ENCODE assay signal across 16 cellular contexts in the genomic region with DNA sequence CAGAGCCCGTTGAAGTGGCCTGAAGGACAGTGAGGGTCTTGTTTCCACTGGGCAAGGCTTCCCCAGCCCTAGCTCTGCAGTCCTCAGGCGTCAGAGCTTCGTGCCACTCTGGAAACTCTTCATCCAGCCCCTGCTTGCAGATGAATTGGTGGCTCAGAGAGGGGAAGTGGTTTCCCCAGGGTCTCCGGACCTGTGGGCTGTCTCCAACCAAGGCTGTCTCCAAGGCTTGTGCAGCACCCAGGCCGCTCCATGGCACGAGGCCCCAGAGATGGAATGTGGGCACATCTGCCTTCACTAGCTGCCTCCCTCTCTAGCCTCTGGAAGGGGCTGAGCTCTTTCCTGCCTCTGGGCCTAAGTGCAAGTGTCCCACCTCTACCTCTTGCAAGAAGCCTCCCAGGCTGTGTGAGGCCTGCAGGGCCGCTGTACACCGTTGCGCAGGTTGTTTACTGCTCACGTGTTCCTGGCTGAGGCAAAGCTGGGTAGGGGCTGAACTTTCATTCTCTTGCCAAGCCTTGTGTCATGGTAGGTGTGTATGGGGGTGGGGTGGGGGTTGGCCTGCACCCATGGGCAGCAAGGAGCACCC. TPM values are rescaled to one million over a fixed set of nuclear protein-coding genes. Genes with fewer than 3 reads are reported as not detected.
A peak's percentile ranks its signal among the peaks of the same experiment; 100 is the strongest.
DNase-seq lines count a peak whose midpoint lies in the region; ATAC-seq and TF ChIP-seq lines count a peak whose summit lies in the region.
"Had no signal": no experiment of that assay in that cellular context is flagged by ENCODE, and none has a peak within 500 bp of the region (broad histone marks: within the 10 kb centered on the region; RNA-seq: fewer than 3 reads in every experiment).

No MANE protein-coding gene starts in this region.

- CTCF ChIA-PET in activated CD4-positive, alpha-beta T cell treated with anti-CD3 and anti-CD28 coated beads, Interleukin-2, amount 10 ng/mL, durations not matched to agents 7 days and 5 days (lab: Charles Lee) = interaction anchor here (0.9 to 1.1 kb wide), 2 partner anchors 9 to 42 kb away, joined by 3 to 4 read pairs; no protein-coding TSS in a partner anchor
- CTCF ChIA-PET in Caco-2 (lab: Charles Lee) = interaction anchor here (0.6 kb wide), 1 partner anchor 1587 kb away, joined by 4 read pairs; no protein-coding TSS in a partner anchor

- no peak overlapping the region for H3K27ac ChIP-seq in RWPE2 (ENCODE audit: poor library complexity, severe bottlenecking)
- peak overlapping the region; percentile 71 for H3K27ac ChIP-seq in stomach smooth muscle (ENCODE audit: low read length)
- H3K27ac ChIP-seq: KMS-11, left ventricle myocardium inferior had no signal

- H3K9me3 ChIP-seq in RWPE2 (ENCODE audit: severe bottlenecking) (no peaks in the 10 kb centered on the region), stomach smooth muscle (ENCODE audit: control insufficient read depth in 2 of 2, low read length in 2 of 2) (no peaks in the 10 kb centered on the region), Caco-2 (no peaks in the 10 kb centered on the region)
- H3K9me3 ChIP-seq: left ventricle myocardium inferior had no signal

- H3K4me3 ChIP-seq in RWPE2 (ENCODE audit: severe bottlenecking) (no peak overlapping the region), stomach smooth muscle (ENCODE audit: low read length in 2 of 2) (no peak overlapping the region), Caco-2 (ENCODE audit: low read depth, low read length) (no peak overlapping the region)
- H3K4me3 ChIP-seq: left ventricle myocardium inferior had no signal

- no peak overlapping the region for H3K9ac ChIP-seq in stomach smooth muscle (ENCODE audit: low read length in 2 of 2)
- H3K9ac ChIP-seq: KMS-11 had no signal

- no peaks in the 10 kb centered on the region for H3K36me3 ChIP-seq in RWPE2 (ENCODE audit: low read depth)
- H3K36me3 ChIP-seq in stomach smooth muscle (ENCODE audit: control insufficient read depth in 2 of 2, insufficient read depth in 2 of 2, low read length in 2 of 2) = no peaks in the 10 kb centered on the region
- no peaks in the 10 kb centered on the region for H3K36me3 ChIP-seq in Caco-2 (ENCODE audit: control insufficient read depth, insufficient read depth, low read length)
- H3K36me3 ChIP-seq: left ventricle myocardium inferior had no signal

- POLR2A ChIA-PET in activated CD4-positive, alpha-beta T cell treated with anti-CD3 and anti-CD28 coated beads, Interleukin-2, amount 10 ng/mL, durations not matched to agents 7 days and 5 days (lab: Charles Lee) = no interaction called here
- POLR2A ChIA-PET in Caco-2 (lab: Charles Lee) = interaction anchor here (0.6 kb wide), 1 partner anchor 217 kb away, joined by 5 read pairs; no protein-coding TSS in a partner anchor

- H3K27me3 ChIP-seq in RWPE2 (ENCODE audit: insufficient read depth, poor library complexity, severe bottlenecking) = no peaks in the 10 kb centered on the region
- H3K27me3 ChIP-seq in stomach smooth muscle (ENCODE audit: control insufficient read depth in 1 of 2, insufficient read depth in 2 of 2, low read length in 2 of 2) = no peaks in the 10 kb centered on the region
- H3K27me3 ChIP-seq in Caco-2 (replicated peaks; ENCODE audit: control insufficient read depth, insufficient read depth, low read length) = no peaks in the 10 kb centered on the region

- no peak overlapping the region for H3K4me3 Mint-ChIP-seq in activated CD4-positive, alpha-beta T cell treated with anti-CD3 and anti-CD28 coated beads, Interleukin-2, amount 10 ng/mL, durations not matched to agents 7 days and 5 days
- H3K4me3 Mint-ChIP-seq in activated CD4-positive, alpha-beta T cell treated with anti-CD3 and anti-CD28 coated beads, Interleukin-2, amount 10 ng/mL, durations not matched to agents 24 days and 14 days = no peak overlapping the region
- no peak overlapping the region for H3K4me3 Mint-ChIP-seq in Caco-2 (ENCODE audit: unreplicated experiment)

- no peaks in the 10 kb centered on the region for H3K4me1 ChIP-seq in RWPE2 (ENCODE audit: insufficient read depth, poor library complexity, severe bottlenecking)
- H3K4me1 ChIP-seq in stomach smooth muscle (ENCODE audit: control insufficient read depth, insufficient read depth, low read length) = peaks cover 47% of the 10 kb centered on the region
- H3K4me1 ChIP-seq in Caco-2 = no peaks in the 10 kb centered on the region

- H3K4me1 Mint-ChIP-seq in activated CD4-positive, alpha-beta T cell treated with anti-CD3 and anti-CD28 coated beads, Interleukin-2, amount 10 ng/mL, durations not matched to agents 7 days and 5 days = peaks cover 16% of the 10 kb centered on the region
- H3K4me1 Mint-ChIP-seq in activated CD4-positive, alpha-beta T cell treated with anti-CD3 and anti-CD28 coated beads, Interleukin-2, amount 10 ng/mL, durations not matched to agents 24 days and 14 days = peaks cover 10% of the 10 kb centered on the region
- no peaks in the 10 kb centered on the region for H3K4me1 Mint-ChIP-seq in Caco-2 (ENCODE audit: low read depth, unreplicated experiment)

- no peaks in the 10 kb centered on the region for H3K27me3 Mint-ChIP-seq in activated CD4-positive, alpha-beta T cell treated with anti-CD3 and anti-CD28 coated beads, Interleukin-2, amount 10 ng/mL, durations not matched to agents 7 days and 5 days
- peaks cover 4% of the 10 kb centered on the region for H3K27me3 Mint-ChIP-seq in activated CD4-positive, alpha-beta T cell treated with anti-CD3 and anti-CD28 coated beads, Interleukin-2, amount 10 ng/mL, durations not matched to agents 24 days and 14 days
- no peaks in the 10 kb centered on the region for H3K27me3 Mint-ChIP-seq in Caco-2 (ENCODE audit: insufficient read depth, unreplicated experiment)

- TF ChIP-seq CTCF in RWPE2 (IDR thresholded peaks at IDR 0.05; ENCODE audit: poor library complexity, severe bottlenecking) = no peak
- no peak for TF ChIP-seq CTCF in Caco-2 (IDR thresholded peaks at IDR 0.05; ENCODE audit: insufficient read depth in 1 of 2, low read depth in 1 of 2, low read length in 1 of 2, severe bottlenecking in 1 of 2, unreplicated experiment in 1 of 2)

- peaks cover 3% of the 10 kb centered on the region for H3K36me3 Mint-ChIP-seq in activated CD4-positive, alpha-beta T cell treated with anti-CD3 and anti-CD28 coated beads, Interleukin-2, amount 10 ng/mL, durations not matched to agents 7 days and 5 days (ENCODE audit: low read depth)
- peaks cover 8% of the 10 kb centered on the region for H3K36me3 Mint-ChIP-seq in activated CD4-positive, alpha-beta T cell treated with anti-CD3 and anti-CD28 coated beads, Interleukin-2, amount 10 ng/mL, durations not matched to agents 24 days and 14 days (ENCODE audit: low read depth)
- H3K36me3 Mint-ChIP-seq in Caco-2 (ENCODE audit: insufficient read depth, unreplicated experiment) = peaks cover 7% of the 10 kb centered on the region

- intact Hi-C loops in activated CD4-positive, alpha-beta T cell treated with anti-CD3 and anti-CD28 coated beads, Interleukin-2, amount 10 ng/mL, durations not matched to agents 24 days and 14 days (cut with micrococcal nuclease) = no loop called here
- intact Hi-C loops in Caco-2 (cut with micrococcal nuclease; ENCODE audit: unreplicated experiment) = no loop called here

- DNase-seq in activated CD4-positive, alpha-beta T cell treated with anti-CD3 and anti-CD28 coated beads, Interleukin-2, amount 10 ng/mL, durations not matched to agents 7 days and 5 days = no peak
- DNase-seq in activated CD4-positive, alpha-beta T cell treated with anti-CD3 and anti-CD28 coated beads, Interleukin-2, amount 10 ng/mL, durations not matched to agents 24 days and 14 days = no peak
- no peak for DNase-seq in RWPE2 (ENCODE audit: low spot score)
- peak; percentile 78 for DNase-seq in mesenteric fat pad (ENCODE audit: low spot score)
- DNase-seq in NCI-H2171 treated with DMSO at 0.1 percent for 48 hours (lab: John Stamatoyannopoulos, UW) = no peak
- no peak for DNase-seq in Caco-2
- DNase-seq: activated gamma-delta T cell, dermis blood vessel endothelial cell, left ventricle myocardium inferior, NCI-H1694, NCI-H226, small intestine, trophoblast cell had no signal

- 0 out of 3 replicates have a peak, but pooled peaks have one; percentile 13 for ATAC-seq in RWPE2 (ENCODE audit: low read depth)
- no peak for ATAC-seq in HG03108 (IDR thresholded peaks at IDR 0.05; ENCODE audit: unreplicated experiment)

- H3K9me3 Mint-ChIP-seq in activated CD4-positive, alpha-beta T cell treated with anti-CD3 and anti-CD28 coated beads, Interleukin-2, amount 10 ng/mL, durations not matched to agents 7 days and 5 days = no peaks in the 10 kb centered on the region
- no peaks in the 10 kb centered on the region for H3K9me3 Mint-ChIP-seq in activated CD4-positive, alpha-beta T cell treated with anti-CD3 and anti-CD28 coated beads, Interleukin-2, amount 10 ng/mL, durations not matched to agents 24 days and 14 days
- peaks cover 10% of the 10 kb centered on the region for H3K9me3 Mint-ChIP-seq in Caco-2 (ENCODE audit: unreplicated experiment)

- H3K27ac Mint-ChIP-seq in activated CD4-positive, alpha-beta T cell treated with anti-CD3 and anti-CD28 coated beads, Interleukin-2, amount 10 ng/mL, durations not matched to agents 7 days and 5 days = peak overlapping the region; percentile 52
- H3K27ac Mint-ChIP-seq in activated CD4-positive, alpha-beta T cell treated with anti-CD3 and anti-CD28 coated beads, Interleukin-2, amount 10 ng/mL, durations not matched to agents 24 days and 14 days = no peak overlapping the region
- H3K27ac Mint-ChIP-seq in Caco-2 (ENCODE audit: unreplicated experiment) = no peak overlapping the region

- BruUV-seq in Caco-2 (replicated peaks; lab: Mats Ljungman, UMichigan) = no TSS peak

RNA-seq across cellular contexts. Expression of a gene that starts 11.1 kb away (rescaled TPM):
- 10 to 100 TPM; 52.6 to 56.8 TPM for total RNA-seq in activated CD4-positive, alpha-beta T cell treated with anti-CD3 and anti-CD28 coated beads, Interleukin-2, amount 10 ng/mL, durations not matched to agents 7 days and 5 days
- total RNA-seq in activated CD4-positive, alpha-beta T cell treated with anti-CD3 and anti-CD28 coated beads, Interleukin-2, amount 10 ng/mL, durations not matched to agents 24 days and 14 days = 21.5 and 21.6 TPM in 2 replicates
- 38.0 TPM for total RNA-seq in mesenteric fat pad
- total RNA-seq in Caco-2 (2022) = 18.4 and 20.7 TPM in 2 replicates
